8 cellular contexts compared by ENCODE assay signal in genomic region chrX:17535229-17535628, GRCh38.
DNase-seq lines count a peak whose midpoint lies in the region; ATAC-seq and TF ChIP-seq lines count a peak whose summit lies in the region.

No MANE protein-coding gene starts in this region.

- H3K36me3 ChIP-seq in left lung, result no peaks in the 10 kb centered on the region

- peaks cover 0 to 4% of the 10 kb centered on the region in 2 donors for H3K27me3 ChIP-seq in left lung

- peak; percentile 26 for DNase-seq in NCI-H146 (lab: John Stamatoyannopoulos, UW)
- no peak for DNase-seq in NCI-H146 treated with DMSO at 0.1 percent for 48 hours (lab: John Stamatoyannopoulos, UW; ENCODE audit: unreplicated experiment)
- peak; percentile 6 for DNase-seq in HuH-7 (ENCODE audit: low spot score)
- DNase-seq in activated T-cell treated with anti-CD3 and anti-CD28 coated beads, Interleukin-2, amount 50 U/mL, for 48 hours, result peak; percentile 69 to 71
- DNase-seq in left lung, result no peak
- no peak for DNase-seq in UCSD-AML1 (lab: John Stamatoyannopoulos, UW; ENCODE audit: unreplicated experiment)
- no peak for DNase-seq in NCI-H345 (lab: John Stamatoyannopoulos, UW)
- DNase-seq in kidney glomerular epithelial cell (lab: John Stamatoyannopoulos, UW), result no peak

- H3K4me1 ChIP-seq in left lung, result no peaks in the 10 kb centered on the region

- ATAC-seq in left lung, result peak; percentile 76

- H3K4me3 ChIP-seq in left lung, result no peak overlapping the region

- intact Hi-C loops in left lung (cut with DNase I), result no loop called here

- peak in 1 of 2 donors; percentile 45 for TF ChIP-seq CTCF in left lung (IDR thresholded peaks at IDR 0.05)

- H3K27ac ChIP-seq in left lung, result no peak overlapping the region

- H3K9me3 ChIP-seq in left lung, result no peaks in the 10 kb centered on the region

Comparison
In these comparisons a context has a peak if more than half of its experiments do, and no peak if none do; other contexts are left out.
1. DNase-seq: peak in NCI-H146 (single experiment), HuH-7 (single experiment) and activated T-cell treated with anti-CD3 and anti-CD28 coated beads, Interleukin-2, amount 50 U/mL, for 48 hours (2 of 2); none in NCI-H146 treated with DMSO at 0.1 percent for 48 hours (single experiment), left lung (0 of 2), UCSD-AML1 (single experiment), NCI-H345 (single experiment) and kidney glomerular epithelial cell (single experiment).